Comparison of ENCODE assay signal across 12 cellular contexts in the genomic region with DNA sequence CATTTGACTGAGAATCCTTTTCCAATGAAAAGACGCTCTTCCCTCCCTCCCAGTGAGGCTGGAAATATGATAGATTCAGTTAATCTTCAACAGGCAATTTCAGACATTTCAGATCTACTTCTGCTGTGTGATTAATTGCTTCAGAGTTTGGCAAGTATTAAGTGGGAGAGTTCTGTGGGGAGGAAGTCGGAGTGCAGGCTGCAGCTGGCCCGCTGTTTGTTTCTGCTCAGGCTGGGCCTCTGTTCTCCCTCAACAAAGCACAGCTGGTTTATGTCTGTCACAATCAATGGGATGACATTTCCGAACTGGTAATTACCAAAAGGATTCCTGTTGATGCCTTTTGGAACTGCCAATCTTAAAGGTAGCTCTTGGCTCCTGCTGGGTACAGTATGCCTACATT.
DNase-seq lines count a peak whose midpoint lies in the region; ATAC-seq and TF ChIP-seq lines count a peak whose summit lies in the region.
"Had no signal": no experiment of that assay in that cellular context is flagged by ENCODE, and none has a peak within 500 bp of the region (broad histone marks: within the 10 kb centered on the region; RNA-seq: fewer than 3 reads in every experiment).

No MANE protein-coding gene starts in this region.

- H3K27me3 ChIP-seq in right cardiac atrium (ENCODE audit: control insufficient read depth, insufficient read depth), result no peaks in the 10 kb centered on the region
- H3K27me3 ChIP-seq: breast epithelium, ovary had no signal

- H3K9me3 ChIP-seq in right cardiac atrium (ENCODE audit: control insufficient read depth, low read length), result no peaks in the 10 kb centered on the region
- H3K9me3 ChIP-seq: breast epithelium, ovary had no signal

- no peak overlapping the region for H3K4me3 ChIP-seq in cardiac fibroblast (replicated peaks in 1 of 2; ENCODE audit: low read depth in 2 of 2, low read length in 2 of 2)
- H3K4me3 ChIP-seq in right cardiac atrium (ENCODE audit: low read length), result no peak overlapping the region
- H3K4me3 ChIP-seq in skeletal muscle cell (ENCODE audit: low read depth, low read length), result no peak overlapping the region
- H3K4me3 ChIP-seq: breast epithelium, GM23248, ovary had no signal

- peaks cover 7% of the 10 kb centered on the region for H3K4me1 ChIP-seq in right cardiac atrium (ENCODE audit: control insufficient read depth, insufficient read depth, low read length)
- H3K4me1 ChIP-seq: breast epithelium had no signal

- WGBS in right cardiac atrium, result 22% methylated on average over 4 of the region's 4 CpGs

- TF ChIP-seq CTCF in cardiac fibroblast (IDR thresholded peaks at IDR 0.05; ENCODE audit: low read depth, low read length), result no peak

- peak overlapping the region; percentile 65 for H3K27ac ChIP-seq in right cardiac atrium (ENCODE audit: low read length)
- H3K27ac ChIP-seq: GM23248, ovary had no signal

- DNase-seq in NCI-H1105 treated with DMSO at 0.1 percent for 48 hours (lab: John Stamatoyannopoulos, UW) (peak; percentile 25), cardiac fibroblast (ENCODE audit: low read depth in 2 of 2) (peak; percentile 50 to 89), right cardiac atrium (peak; percentile 52 to 76 (median 72)), skeletal muscle cell (ENCODE audit: low read depth) (peak; percentile 77), COLO829 (ENCODE audit: low spot score) (no peak), AG08395 (ENCODE audit: low spot score) (no peak)
- DNase-seq: GM23248, NCI-H2029 treated with DMSO at 0.1 percent for 48 hours had no signal

- intact Hi-C loops in right cardiac atrium (cut with DNase I), result no loop called here

- peak; percentile 83 to 90 for ATAC-seq in right cardiac atrium
- no peak for ATAC-seq in HG03442 (IDR thresholded peaks at IDR 0.05; ENCODE audit: unreplicated experiment)
- ATAC-seq in GM21619 (IDR thresholded peaks at IDR 0.05; ENCODE audit: unreplicated experiment), result no peak

Comparison
In these comparisons a context has a peak if more than half of its experiments do, and no peak if none do; other contexts are left out.
1. DNase-seq: peak in NCI-H1105 treated with DMSO at 0.1 percent for 48 hours (single experiment), cardiac fibroblast (2 of 2), right cardiac atrium (3 of 3) and skeletal muscle cell (single experiment); none in COLO829 (single experiment) and AG08395 (single experiment).
2. ATAC-seq: peak in right cardiac atrium (2 of 2); none in HG03442 (single experiment) and GM21619 (single experiment).